In genomic region chr12:121626087-121626852, GRCh38 we compare ENCODE assay signal across 1 cellular context.
TF ChIP-seq lines count a peak whose summit lies in the region.

TSS of gene ORAI1 (plus strand) at chr12:121626530.

TF ChIP-seq in GM12878, 131 proteins besides CTCF, POLR2A, EP300 and RAD21 (continued from another document):
- TF ChIP-seq CHD2 (IDR thresholded peaks at IDR 0.05; ENCODE audit: borderline replicate concordance, low read depth, low read length), result no peak
- peak; percentile 32; the same call in 1 of the 2 replicates for TF ChIP-seq SMAD5 (IDR thresholded peaks at IDR 0.05; ENCODE audit: low read depth)
- TF ChIP-seq MXI1 (IDR thresholded peaks at IDR 0.05; ENCODE audit: low read depth, low read length), result peak; percentile 87
- TF ChIP-seq SREBF1 (IDR thresholded peaks at IDR 0.05; ENCODE audit: low read length), result no peak
- no peak for TF ChIP-seq BMI1 (IDR thresholded peaks at IDR 0.05; ENCODE audit: borderline replicate concordance)
- no peak for TF ChIP-seq IRF4 (IDR thresholded peaks at IDR 0.05; ENCODE audit: low read depth, low read length)
- peak; percentile 90 for TF ChIP-seq NKRF (conservative IDR thresholded peaks at IDR 0.05)
- peak; percentile 89 for TF ChIP-seq GATAD2B (conservative IDR thresholded peaks at IDR 0.05; ENCODE audit: low read depth)
- no peak for TF ChIP-seq SREBF2 (IDR thresholded peaks at IDR 0.05; ENCODE audit: low read length)
- TF ChIP-seq STAT1 (conservative IDR thresholded peaks at IDR 0.05), result no peak
- no peak for TF ChIP-seq ETV6 (conservative IDR thresholded peaks at IDR 0.05 in 1 of 2, IDR thresholded peaks at IDR 0.05 in 1 of 2; ENCODE audit: borderline replicate concordance in 1 of 2, low read depth in 1 of 2)
- no peak; the same call in 1 of the 2 replicates for TF ChIP-seq RUNX3 (IDR thresholded peaks at IDR 0.05; ENCODE audit: low read length)
- TF ChIP-seq ZSCAN29 (IDR thresholded peaks at IDR 0.05), result peak; percentile 60; the same call in 1 of the 2 replicates
- TF ChIP-seq ZBTB11 (CRISPR knock-in tag; IDR thresholded peaks at IDR 0.05), result peak; percentile 64
- TF ChIP-seq PKNOX1 (IDR thresholded peaks at IDR 0.05), result no peak
- TF ChIP-seq SP1 (IDR thresholded peaks at IDR 0.05; ENCODE audit: low read depth, low read length), result peak; percentile 60
- TF ChIP-seq SUZ12 (IDR thresholded peaks at IDR 0.05; ENCODE audit: unreplicated experiment), result no peak
- TF ChIP-seq, protein P1, sequence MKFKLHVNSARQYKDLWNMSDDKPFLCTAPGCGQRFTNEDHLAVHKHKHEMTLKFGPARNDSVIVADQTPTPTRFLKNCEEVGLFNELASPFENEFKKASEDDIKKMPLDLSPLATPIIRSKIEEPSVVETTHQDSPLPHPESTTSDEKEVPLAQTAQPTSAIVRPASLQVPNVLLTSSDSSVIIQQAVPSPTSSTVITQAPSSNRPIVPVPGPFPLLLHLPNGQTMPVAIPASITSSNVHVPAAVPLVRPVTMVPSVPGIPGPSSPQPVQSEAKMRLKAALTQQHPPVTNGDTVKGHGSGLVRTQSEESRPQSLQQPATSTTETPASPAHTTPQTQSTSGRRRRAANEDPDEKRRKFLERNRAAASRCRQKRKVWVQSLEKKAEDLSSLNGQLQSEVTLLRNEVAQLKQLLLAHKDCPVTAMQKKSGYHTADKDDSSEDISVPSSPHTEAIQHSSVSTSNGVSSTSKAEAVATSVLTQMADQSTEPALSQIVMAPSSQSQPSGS (IDR thresholded peaks at IDR 0.05; ENCODE audit: low read length), result no peak
- TF ChIP-seq RAD51 (IDR thresholded peaks at IDR 0.05), result peak; percentile 95
- TF ChIP-seq HDAC2 (IDR thresholded peaks at IDR 0.05), result no peak
- no peak for TF ChIP-seq HCFC1 (IDR thresholded peaks at IDR 0.05; ENCODE audit: low read length)
- TF ChIP-seq ZNF217 (IDR thresholded peaks at IDR 0.05), result peak; percentile 54
- TF ChIP-seq SMARCA5 (IDR thresholded peaks at IDR 0.05), result peak; percentile 89; the same call in 1 of the 2 replicates
- TF ChIP-seq CEBPB (IDR thresholded peaks at IDR 0.05; ENCODE audit: borderline replicate concordance in 1 of 2, low read depth in 2 of 2, low read length in 2 of 2), result no peak
- TF ChIP-seq E2F4 (IDR thresholded peaks at IDR 0.05; ENCODE audit: low read depth, low read length), result no peak
- TF ChIP-seq LARP7 (IDR thresholded peaks at IDR 0.05), result peak; percentile 97; the same call in 1 of the 2 replicates
- TF ChIP-seq FOXM1 (IDR thresholded peaks at IDR 0.05; ENCODE audit: low read depth, low read length), result no peak
- TF ChIP-seq, protein P2, sequence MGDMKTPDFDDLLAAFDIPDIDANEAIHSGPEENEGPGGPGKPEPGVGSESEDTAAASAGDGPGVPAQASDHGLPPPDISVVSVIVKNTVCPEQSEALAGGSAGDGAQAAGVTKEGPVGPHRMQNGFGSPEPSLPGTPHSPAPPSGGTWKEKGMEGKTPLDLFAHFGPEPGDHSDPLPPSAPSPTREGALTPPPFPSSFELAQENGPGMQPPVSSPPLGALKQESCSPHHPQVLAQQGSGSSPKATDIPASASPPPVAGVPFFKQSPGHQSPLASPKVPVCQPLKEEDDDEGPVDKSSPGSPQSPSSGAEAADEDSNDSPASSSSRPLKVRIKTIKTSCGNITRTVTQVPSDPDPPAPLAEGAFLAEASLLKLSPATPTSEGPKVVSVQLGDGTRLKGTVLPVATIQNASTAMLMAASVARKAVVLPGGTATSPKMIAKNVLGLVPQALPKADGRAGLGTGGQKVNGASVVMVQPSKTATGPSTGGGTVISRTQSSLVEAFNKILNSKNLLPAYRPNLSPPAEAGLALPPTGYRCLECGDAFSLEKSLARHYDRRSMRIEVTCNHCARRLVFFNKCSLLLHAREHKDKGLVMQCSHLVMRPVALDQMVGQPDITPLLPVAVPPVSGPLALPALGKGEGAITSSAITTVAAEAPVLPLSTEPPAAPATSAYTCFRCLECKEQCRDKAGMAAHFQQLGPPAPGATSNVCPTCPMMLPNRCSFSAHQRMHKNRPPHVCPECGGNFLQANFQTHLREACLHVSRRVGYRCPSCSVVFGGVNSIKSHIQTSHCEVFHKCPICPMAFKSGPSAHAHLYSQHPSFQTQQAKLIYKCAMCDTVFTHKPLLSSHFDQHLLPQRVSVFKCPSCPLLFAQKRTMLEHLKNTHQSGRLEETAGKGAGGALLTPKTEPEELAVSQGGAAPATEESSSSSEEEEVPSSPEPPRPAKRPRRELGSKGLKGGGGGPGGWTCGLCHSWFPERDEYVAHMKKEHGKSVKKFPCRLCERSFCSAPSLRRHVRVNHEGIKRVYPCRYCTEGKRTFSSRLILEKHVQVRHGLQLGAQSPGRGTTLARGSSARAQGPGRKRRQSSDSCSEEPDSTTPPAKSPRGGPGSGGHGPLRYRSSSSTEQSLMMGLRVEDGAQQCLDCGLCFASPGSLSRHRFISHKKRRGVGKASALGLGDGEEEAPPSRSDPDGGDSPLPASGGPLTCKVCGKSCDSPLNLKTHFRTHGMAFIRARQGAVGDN (IDR thresholded peaks at IDR 0.05), result peak; percentile 90
- TF ChIP-seq, protein P3, sequence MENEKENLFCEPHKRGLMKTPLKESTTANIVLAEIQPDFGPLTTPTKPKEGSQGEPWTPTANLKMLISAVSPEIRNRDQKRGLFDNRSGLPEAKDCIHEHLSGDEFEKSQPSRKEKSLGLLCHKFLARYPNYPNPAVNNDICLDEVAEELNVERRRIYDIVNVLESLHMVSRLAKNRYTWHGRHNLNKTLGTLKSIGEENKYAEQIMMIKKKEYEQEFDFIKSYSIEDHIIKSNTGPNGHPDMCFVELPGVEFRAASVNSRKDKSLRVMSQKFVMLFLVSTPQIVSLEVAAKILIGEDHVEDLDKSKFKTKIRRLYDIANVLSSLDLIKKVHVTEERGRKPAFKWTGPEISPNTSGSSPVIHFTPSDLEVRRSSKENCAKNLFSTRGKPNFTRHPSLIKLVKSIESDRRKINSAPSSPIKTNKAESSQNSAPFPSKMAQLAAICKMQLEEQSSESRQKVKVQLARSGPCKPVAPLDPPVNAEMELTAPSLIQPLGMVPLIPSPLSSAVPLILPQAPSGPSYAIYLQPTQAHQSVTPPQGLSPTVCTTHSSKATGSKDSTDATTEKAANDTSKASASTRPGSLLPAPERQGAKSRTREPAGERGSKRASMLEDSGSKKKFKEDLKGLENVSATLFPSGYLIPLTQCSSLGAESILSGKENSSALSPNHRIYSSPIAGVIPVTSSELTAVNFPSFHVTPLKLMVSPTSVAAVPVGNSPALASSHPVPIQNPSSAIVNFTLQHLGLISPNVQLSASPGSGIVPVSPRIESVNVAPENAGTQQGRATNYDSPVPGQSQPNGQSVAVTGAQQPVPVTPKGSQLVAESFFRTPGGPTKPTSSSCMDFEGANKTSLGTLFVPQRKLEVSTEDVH (IDR thresholded peaks at IDR 0.05; ENCODE audit: low read depth, partially characterized antibody), result no peak
- TF ChIP-seq KDM1A (IDR thresholded peaks at IDR 0.05; ENCODE audit: borderline replicate concordance), result no peak
- TF ChIP-seq KLF5 (IDR thresholded peaks at IDR 0.05; ENCODE audit: partially characterized antibody), result no peak
- TF ChIP-seq ATF3 (IDR thresholded peaks at IDR 0.05; ENCODE audit: borderline replicate concordance, extremely low read depth, low read depth, low read length), result peak; percentile 65; the same call in 1 of the 2 replicates
- no peak for TF ChIP-seq ZNF622 (IDR thresholded peaks at IDR 0.05)
- TF ChIP-seq ZNF274 (IDR thresholded peaks at IDR 0.05; ENCODE audit: insufficient read depth, insufficient read length), result no peak
- TF ChIP-seq NBN (IDR thresholded peaks at IDR 0.05), result no peak
- TF ChIP-seq JUND (IDR thresholded peaks at IDR 0.05; ENCODE audit: low read depth, low read length), result no peak
- TF ChIP-seq USF1 (IDR thresholded peaks at IDR 0.05; ENCODE audit: borderline replicate concordance, extremely low read length, insufficient read depth, low read depth, low read length), result peak; percentile 96
- TF ChIP-seq GABPA (IDR thresholded peaks at IDR 0.05; ENCODE audit: low read depth), result no peak
- no peak for TF ChIP-seq BRCA1 (IDR thresholded peaks at IDR 0.05; ENCODE audit: low read depth, low read length)
- TF ChIP-seq HSF1 (IDR thresholded peaks at IDR 0.05; ENCODE audit: low read depth, low read length), result no peak
- TF ChIP-seq YY1 (IDR thresholded peaks at IDR 0.05; ENCODE audit: low read depth, low read length), result 0 out of 2 replicates have a peak, but pooled peaks have one; percentile 6
